In genomic region chr2:6412533-6413085, GRCh38 we compare ENCODE assay signal across 23 cellular contexts.
DNase-seq lines count a peak whose midpoint lies in the region.
"Had no signal": no experiment of that assay in that cellular context is flagged by ENCODE, and none has a peak within 500 bp of the region (broad histone marks: within the 10 kb centered on the region; RNA-seq: fewer than 3 reads in every experiment).

No MANE protein-coding gene starts in this region.

- DNase-seq in COLO829 (ENCODE audit: low spot score) = peak; percentile 23
- DNase-seq in amniotic epithelial cell (ENCODE audit: low read depth) = peak; percentile 4
- peak; percentile 8 for DNase-seq in fibroblast of peridontal ligament (ENCODE audit: extremely low read depth)
- peak; percentile 23 for DNase-seq in non-pigmented ciliary epithelial cell (ENCODE audit: low read depth)
- no peak for DNase-seq in EL
- DNase-seq in NCI-H748 (lab: John Stamatoyannopoulos, UW; ENCODE audit: unreplicated experiment) = no peak
- DNase-seq in NCI-H524 treated with DMSO at 0.1 percent for 48 hours (lab: John Stamatoyannopoulos, UW) = no peak
- no peak for DNase-seq in NCI-H774 (lab: John Stamatoyannopoulos, UW)
- DNase-seq: activated CD4-positive, alpha-beta T cell treated with anti-CD3 and anti-CD28 coated beads for 1 hour; activated naive CD4-positive, alpha-beta T cell treated with anti-CD3 and anti-CD28 coated beads, Interleukin-2, amount 50 U/mL, for 16 hours; activated T-cell treated with anti-CD3 and anti-CD28 coated beads, Interleukin-2, amount 50 U/mL, for 72 hours; body of pancreas; CD8-positive, alpha-beta memory T cell; colonic mucosa; endodermal cell; mesendoderm; naive thymus-derived CD8-positive, alpha-beta T cell; NCI-H1436 treated with DMSO at 0.1 percent for 48 hours; NCI-H2171; NCI-H69; Right ventricle myocardium superior; stimulated activated CD4-positive, alpha-beta T cell treated with anti-CD3 and anti-CD28 coated beads, Interleukin-1b, Interleukin-23, amount 100 ng/mL, for 48 hours; stimulated activated naive B cell treated with anti-CD40 and anti-IgM and Interleukin-4, amounts not matched to agents 10 μg/mL and 1 μg/mL and 100 μg/mL, for 72 hours had no signal

Comparison
In these comparisons a context has a peak if more than half of its experiments do, and no peak if none do; other contexts are left out.
1. DNase-seq: peak in COLO829 (single experiment), amniotic epithelial cell (single experiment), fibroblast of peridontal ligament (single experiment) and non-pigmented ciliary epithelial cell (single experiment); none in EL (single experiment), NCI-H748 (single experiment), NCI-H524 treated with DMSO at 0.1 percent for 48 hours (single experiment) and NCI-H774 (single experiment).